14 cellular contexts compared by ENCODE assay signal in genomic region chr2:144438722-144439508, GRCh38.
DNase-seq lines count a peak whose midpoint lies in the region; ATAC-seq and TF ChIP-seq lines count a peak whose summit lies in the region.
"Had no signal": no experiment of that assay in that cellular context is flagged by ENCODE, and none has a peak within 500 bp of the region (broad histone marks: within the 10 kb centered on the region; RNA-seq: fewer than 3 reads in every experiment).

No MANE protein-coding gene starts in this region.

- in situ Hi-C loops in GM13977 (cut with MboI; ENCODE audit: low pct_unique_long_range_greater_than_20kb, low sequenced_read_pairs, unreplicated experiment): no loop called here

- H3K4me1 Mint-ChIP-seq in nephron progenitor cell: peaks cover 56% of the 10 kb centered on the region

- H3K27me3 Mint-ChIP-seq in nephron progenitor cell (ENCODE audit: low read depth, poor library complexity): no peaks in the 10 kb centered on the region

- peak; percentile 72 for ATAC-seq in SK-N-SH treated with all-trans-retinoic acid at 6 μM for 48 hours
- ATAC-seq: activated CD4-positive, CD25-positive, alpha-beta regulatory T cell treated with anti-CD3 and anti-CD28 coated beads, Interleukin-2, amount 50 U/mL, for 24 hours; stimulated activated naive CD8-positive, alpha-beta T cell treated with anti-CD3 and anti-CD28 coated beads, Interleukin-15, Interleukin-2, amounts not matched to agents 100 U/mL and 50 U/mL, for 24 hours had no signal

- H3K4me3 Mint-ChIP-seq in nephron progenitor cell: no peak overlapping the region

- DNase-seq in DMS 273 (lab: John Stamatoyannopoulos, UW; ENCODE audit: unreplicated experiment) (peak; percentile 89), NCI-H2029 treated with DMSO at 0.1 percent for 48 hours (lab: John Stamatoyannopoulos, UW) (peak; percentile 6), nephron progenitor cell (no peak), GM13977 (ENCODE audit: low spot score) (no peak), midbrain (lab: John Stamatoyannopoulos, UW) (no peak), medulla oblongata (ENCODE audit: extremely low spot score) (no peak), foreskin melanocyte (no peak)
- DNase-seq: GDM1; Karpas-422; stimulated activated CD4-positive, alpha-beta T cell treated with anti-CD3 and anti-CD28 coated beads, Interleukin-2, amount 100 ng/mL, for 48 hours; stimulated activated naive CD8-positive, alpha-beta T cell treated with anti-CD3 and anti-CD28 coated beads, Interleukin-15, Interleukin-2, amounts not matched to agents 100 U/mL and 50 U/mL, for 24 hours had no signal

- no peak for TF ChIP-seq CTCF in nephron progenitor cell (IDR thresholded peaks at IDR 0.05)
- TF ChIP-seq CTCF in GM13977 (IDR thresholded peaks at IDR 0.05; ENCODE audit: extremely low read depth, insufficient read depth, missing control alignments): no peak

- no peaks in the 10 kb centered on the region for H3K9me3 Mint-ChIP-seq in nephron progenitor cell

- H3K27ac Mint-ChIP-seq in nephron progenitor cell: peak overlapping the region; percentile 84
- H3K27ac Mint-ChIP-seq: progenitor cell of endocrine pancreas had no signal

- H3K36me3 Mint-ChIP-seq in nephron progenitor cell (ENCODE audit: low read depth): peaks cover 43% of the 10 kb centered on the region

TF ChIP-seq in SK-N-SH treated with all-trans-retinoic acid at 6 μM for 48 hours, 23 proteins besides CTCF, POLR2A, EP300 and RAD21:
- no peak for TF ChIP-seq ZNF8 (CRISPR knock-in tag; IDR thresholded peaks at IDR 0.05)
- peak; percentile 42; the same call in 1 of the 2 replicates for TF ChIP-seq ISL1 (CRISPR knock-in tag; IDR thresholded peaks at IDR 0.05)

Comparison
In these comparisons a context has a peak if more than half of its experiments do, and no peak if none do; other contexts are left out.
1. DNase-seq: peak in DMS 273 (single experiment) and NCI-H2029 treated with DMSO at 0.1 percent for 48 hours (single experiment); none in nephron progenitor cell (single experiment), GM13977 (single experiment), midbrain (single experiment), medulla oblongata (single experiment) and foreskin melanocyte (single experiment).